ENCODE assay signal across 17 cellular contexts in genomic region chr14:59419383-59419782, GRCh38. TPM values are rescaled to one million over a fixed set of nuclear protein-coding genes. Genes with fewer than 3 reads are reported as not detected.
DNase-seq lines count a peak whose midpoint lies in the region; ATAC-seq and TF ChIP-seq lines count a peak whose summit lies in the region.
"Had no signal": no experiment of that assay in that cellular context is flagged by ENCODE, and none has a peak within 500 bp of the region (broad histone marks: within the 10 kb centered on the region; RNA-seq: fewer than 3 reads in every experiment).

No MANE protein-coding gene starts in this region.

- DNase-seq in NCI-H2107 treated with DMSO at 0.1 percent for 48 hours (lab: John Stamatoyannopoulos, UW; ENCODE audit: unreplicated experiment), result peak; percentile 37
- DNase-seq in NCI-H2107 (lab: John Stamatoyannopoulos, UW), result no peak
- no peak for DNase-seq in coronary artery (ENCODE audit: low spot score)
- DNase-seq in left colon, result peak in 1 of 2 donors; percentile 19
- DNase-seq in tibial artery, result no peak
- no peak for DNase-seq in stimulated activated CD8-positive, alpha-beta memory T cell treated with anti-CD3 and anti-CD28 coated beads, Interleukin-4, amount 100 ng/mL, for 48 hours
- DNase-seq: H9, IMR-90, Kasumi-1, NCI-H1417 treated with DMSO at 0.1 percent for 48 hours, NCI-H2081 treated with DMSO at 0.1 percent for 48 hours, NCI-H774, PC-9 had no signal

- no peaks in the 10 kb centered on the region for H3K27me3 ChIP-seq in tibial artery
- H3K27me3 ChIP-seq: BLaER1 treated with 17β-estradiol and CSF1 and Interleukin-3, amounts not matched to agents 10 nM and 100 nM had no signal

- H3K36me3 ChIP-seq in tibial artery, result no peaks in the 10 kb centered on the region
- H3K36me3 ChIP-seq: BLaER1 treated with 17β-estradiol and CSF1 and Interleukin-3, amounts not matched to agents 10 nM and 100 nM had no signal

- no peak for TF ChIP-seq CTCF in coronary artery (IDR thresholded peaks at IDR 0.05)
- TF ChIP-seq CTCF in tibial artery (IDR thresholded peaks at IDR 0.05), result no peak

- peak; percentile 98 for ATAC-seq in left colon
- no peak for ATAC-seq in GM21619 (IDR thresholded peaks at IDR 0.05; ENCODE audit: unreplicated experiment)
- no peak for ATAC-seq in GM18511 (IDR thresholded peaks at IDR 0.05; ENCODE audit: unreplicated experiment)
- ATAC-seq: SK-N-SH treated with all-trans-retinoic acid at 6 μM for 48 hours had no signal

- H3K4me1 ChIP-seq in tibial artery, result peaks cover 0 to 48% (median 20%) of the 10 kb centered on the region in 4 donors

- intact Hi-C loops in left colon (cut with DNase I, micrococcal nuclease) (no loop called here), tibial artery (cut with DNase I; ENCODE audit: low total_unique reads) (no loop called here)

- H3K4me3 ChIP-seq in coronary artery (no peak overlapping the region), tibial artery (no peak overlapping the region)
- H3K4me3 ChIP-seq: BLaER1 treated with 17β-estradiol and CSF1 and Interleukin-3, amounts not matched to agents 10 nM and 100 nM; PC-9 had no signal

- H3K27ac ChIP-seq in coronary artery (peak overlapping the region; percentile 46 to 65), tibial artery (peak overlapping the region; percentile 32 to 52)
- H3K27ac ChIP-seq: BLaER1 treated with 17β-estradiol and CSF1 and Interleukin-3, amounts not matched to agents 10 nM and 100 nM; PC-9 had no signal

- H3K9me3 ChIP-seq in tibial artery, result no peaks in the 10 kb centered on the region
- H3K9me3 ChIP-seq: BLaER1 treated with 17β-estradiol and CSF1 and Interleukin-3, amounts not matched to agents 10 nM and 100 nM had no signal

RNA-seq across cellular contexts. Expression of gene GPR135, which starts 45.8 kb away (rescaled TPM):
- total RNA-seq in left colon, result 1 to 10 TPM; 1.5 to 2.0 TPM
